In genomic region chr12:53211476-53212381, GRCh38 we compare ENCODE assay signal across 11 cellular contexts. TPM values are rescaled to one million over a fixed set of nuclear protein-coding genes. Genes with fewer than 3 reads are reported as not detected.
DNase-seq lines count a peak whose midpoint lies in the region; ATAC-seq, FAIRE-seq and TF ChIP-seq lines count a peak whose summit lies in the region.
"Had no signal": no experiment of that assay in that cellular context is flagged by ENCODE, and none has a peak within 500 bp of the region (broad histone marks: within the 10 kb centered on the region; RNA-seq: fewer than 3 reads in every experiment).

No MANE protein-coding gene starts in this region.

- ATAC-seq in DND-41 (ENCODE audit: insufficient read depth, low read depth), result peak; percentile 35; the same call in 2 of the 3 replicates
- no peak for ATAC-seq in upper lobe of left lung (ENCODE audit: low FRiP score in 2 of 2)

- DNase-seq in ACHN, result peak; percentile 32
- DNase-seq in DND-41, result peak; percentile 46
- DNase-seq in PC-9, result no peak
- no peak for DNase-seq in fibroblast of lung (ENCODE audit: low read depth in 2 of 2)
- no peak for DNase-seq in NCI-H2107 (lab: John Stamatoyannopoulos, UW)
- no peak for DNase-seq in upper lobe of left lung
- DNase-seq in HTR-8/SVneo (ENCODE audit: insufficient read length, low spot score), result no peak
- no peak for DNase-seq in CD1c-positive myeloid dendritic cell (ENCODE audit: extremely low spot score)
- DNase-seq: activated CD8-positive, alpha-beta memory T cell treated with anti-CD3 and anti-CD28 coated beads, Interleukin-2, amount 50 U/mL, for 4 hours; esophagus squamous epithelium; NCI-H187 had no signal

- CTCF ChIA-PET in PC-9 (lab: Charles Lee), result interaction anchor here (0.6 to 1.5 kb wide), 2 partner anchors 35 to 40 kb away, joined by 3 to 4 read pairs; a partner anchor contains a TSS

- peaks cover 14% of the 10 kb centered on the region for H3K4me1 ChIP-seq in DND-41 (ENCODE audit: insufficient read depth, low read length)
- H3K4me1 ChIP-seq in PC-9 (replicated peaks; ENCODE audit: insufficient read depth), result peaks cover 18% of the 10 kb centered on the region
- H3K4me1 ChIP-seq in fibroblast of lung (ENCODE audit: control insufficient read depth, extremely low read depth, insufficient read depth, low read length), result peaks cover 6% of the 10 kb centered on the region
- H3K4me1 ChIP-seq in upper lobe of left lung, result peaks cover 38 to 66% (median 49%) of the 10 kb centered on the region in 4 donors

- H3K4me3 ChIP-seq in DND-41 (ENCODE audit: low read depth in 1 of 2, low read length in 2 of 2) (no peak overlapping the region), PC-9 (no peak overlapping the region), fibroblast of lung (replicated peaks in 1 of 4; ENCODE audit: control extremely low read depth in 1 of 4, insufficient read depth in 1 of 4, low read depth in 3 of 4, low read length in 4 of 4) (no peak overlapping the region), upper lobe of left lung (no peak overlapping the region)
- H3K4me3 ChIP-seq: esophagus squamous epithelium had no signal

- H3K36me3 ChIP-seq in DND-41 (ENCODE audit: insufficient read depth, low read length), result no peaks in the 10 kb centered on the region
- peaks cover 18% of the 10 kb centered on the region for H3K36me3 ChIP-seq in PC-9 (ENCODE audit: low read depth)
- peaks cover 41% of the 10 kb centered on the region for H3K36me3 ChIP-seq in fibroblast of lung (ENCODE audit: control insufficient read depth, insufficient read depth, low read length)
- peaks cover 0 to 48% (median 45%) of the 10 kb centered on the region in 4 donors for H3K36me3 ChIP-seq in upper lobe of left lung

- H3K79me2 ChIP-seq in DND-41 (ENCODE audit: insufficient read depth, low read length) (no peaks in the 10 kb centered on the region), PC-9 (ENCODE audit: low read depth) (peaks cover 14% of the 10 kb centered on the region), fibroblast of lung (ENCODE audit: control insufficient read depth, insufficient read depth, low read length) (peaks cover 16% of the 10 kb centered on the region)

- TF ChIP-seq CTCF in DND-41 (IDR thresholded peaks at IDR 0.05; ENCODE audit: borderline replicate concordance, extremely low read depth, low read length, poor library complexity, severe bottlenecking) (peak; percentile 66), PC-9 (conservative IDR thresholded peaks at IDR 0.05) (0 out of 2 replicates have a peak, but pooled peaks have one; percentile 31), fibroblast of lung (conservative IDR thresholded peaks at IDR 0.05 in 1 of 2, IDR thresholded peaks at IDR 0.05 in 1 of 2; ENCODE audit: low read depth in 1 of 2, low read length in 2 of 2) (peak; percentile 10 to 16), upper lobe of left lung (IDR thresholded peaks at IDR 0.05) (no peak)

- no peaks in the 10 kb centered on the region for H4K20me1 ChIP-seq in DND-41 (ENCODE audit: insufficient read depth, low read length)
- 0 out of 2 replicates have a peak, but pooled peaks cover 6% of the 10 kb centered on the region for H4K20me1 ChIP-seq in PC-9 (ENCODE audit: insufficient read depth)
- H4K20me1 ChIP-seq in fibroblast of lung (ENCODE audit: control insufficient read depth, extremely low read depth, insufficient read depth, low read length), result no peaks in the 10 kb centered on the region

- H2AFZ ChIP-seq in DND-41 (ENCODE audit: low read depth, low read length) (no peak overlapping the region), PC-9 (no peak overlapping the region), fibroblast of lung (ENCODE audit: low read length) (no peak overlapping the region)

- H3F3A ChIP-seq in PC-9 (ENCODE audit: insufficient read depth, low read depth), result peaks cover 44% of the 10 kb centered on the region; the same call in 1 of the 2 replicates

- no peak for TF ChIP-seq EP300 in upper lobe of left lung (IDR thresholded peaks at IDR 0.05)

- POLR2A ChIA-PET in PC-9 (lab: Charles Lee; ENCODE audit: unreplicated experiment), result no interaction called here

- no peak overlapping the region for H3K9ac ChIP-seq in DND-41 (ENCODE audit: low read depth, low read length)
- H3K9ac ChIP-seq in fibroblast of lung (ENCODE audit: insufficient read depth, low read length), result no peak overlapping the region

- no TSS peak for BruUV-seq in PC-9 (replicated peaks; lab: Mats Ljungman, UMichigan)

- H3K4me2 ChIP-seq in DND-41 (ENCODE audit: insufficient read depth, low read length), result no peak overlapping the region
- no peak overlapping the region for H3K4me2 ChIP-seq in PC-9
- no peak overlapping the region for H3K4me2 ChIP-seq in fibroblast of lung (ENCODE audit: extremely low read depth, insufficient read depth, low read length)

- no peaks in the 10 kb centered on the region for H3K9me3 ChIP-seq in DND-41 (ENCODE audit: insufficient read depth, low read length, severe bottlenecking)
- H3K9me3 ChIP-seq in PC-9 (ENCODE audit: insufficient read depth, low read depth), result no peaks in the 10 kb centered on the region
- no peaks in the 10 kb centered on the region for H3K9me3 ChIP-seq in fibroblast of lung (ENCODE audit: control insufficient read depth, insufficient read depth, low read depth, low read length)
- no peaks in the 10 kb centered on the region for H3K9me3 ChIP-seq in upper lobe of left lung
- H3K9me3 ChIP-seq: esophagus squamous epithelium had no signal

- 93% methylated on average over 8 to 13 of the region's 13 CpGs for WGBS in upper lobe of left lung, 2 donors

- in situ Hi-C loops in ACHN (cut with HindIII; ENCODE audit: low pct_ligation_motif_present, low pct_unique_long_range_greater_than_20kb, low sequenced_read_pairs), result no loop called here

- intact Hi-C loops in PC-9 (cut with micrococcal nuclease; ENCODE audit: unreplicated experiment), result loop anchor here (2.0 kb wide), 1 partner anchor 53 kb away; no protein-coding TSS in a partner anchor

- no peaks in the 10 kb centered on the region for H3K9me2 ChIP-seq in PC-9 (ENCODE audit: insufficient read depth)

- FAIRE-seq in HTR-8/SVneo (lab: Jason Lieb, UNC), result no peak

- H3K27me3 ChIP-seq in DND-41 (ENCODE audit: insufficient read depth, low read length, poor library complexity) (peaks cover 4% of the 10 kb centered on the region), PC-9 (ENCODE audit: insufficient read depth, low read depth) (no peaks in the 10 kb centered on the region), fibroblast of lung (ENCODE audit: control insufficient read depth, insufficient read depth, low read length) (no peaks in the 10 kb centered on the region), upper lobe of left lung (no peaks in the 10 kb centered on the region)
- H3K27me3 ChIP-seq: esophagus squamous epithelium had no signal

- H3K27ac ChIP-seq in DND-41 (ENCODE audit: low read length), result no peak overlapping the region
- no peak overlapping the region for H3K27ac ChIP-seq in PC-9
- no peak overlapping the region for H3K27ac ChIP-seq in fibroblast of lung (ENCODE audit: insufficient read depth, low read length)
- no peak overlapping the region for H3K27ac ChIP-seq in upper lobe of left lung
- H3K27ac ChIP-seq: esophagus squamous epithelium had no signal

- no peak for TF ChIP-seq POLR2A in upper lobe of left lung (IDR thresholded peaks at IDR 0.05)

RNA-seq across cellular contexts. Expression of gene ITGB7, which starts 4.7 kb away (rescaled TPM):
- 2.4 and 3.3 TPM in 2 replicates for total RNA-seq in PC-9 (2021)
- 0.26 and 0.50 TPM in 2 replicates for total RNA-seq in fibroblast of lung
- polyA plus RNA-seq in fibroblast of lung, result 0.15 and 0.20 TPM in 2 replicates
- polyA plus RNA-seq in fibroblast of lung (2012), result 0.22 and 0.38 TPM in 2 replicates
- not detected in 2 replicates for polyA minus RNA-seq in fibroblast of lung (ENCODE audit: low replicate concordance)
- 10 to 100 TPM in 1 of 6 donors, 1 to 10 TPM in 5; 3.1 to 12.9 (median 4.7) TPM for total RNA-seq in upper lobe of left lung

RNA-seq across cellular contexts. Expression of gene RARG, which starts 20.3 kb away (rescaled TPM):
- total RNA-seq in PC-9 (2021) (118 and 124 TPM in 2 replicates), fibroblast of lung (26.7 and 51.4 TPM in 2 replicates), upper lobe of left lung (10 to 100 TPM; 21.2 to 43.0 (median 32.1) TPM)
- 26.9 and 30.4 TPM in 2 replicates for polyA plus RNA-seq in fibroblast of lung
- polyA plus RNA-seq in fibroblast of lung (2012), result 38.1 and 47.4 TPM in 2 replicates
- polyA minus RNA-seq in fibroblast of lung (ENCODE audit: low replicate concordance), result 83.5 and 87.1 TPM in 2 replicates

RNA-seq across cellular contexts. Expression of gene CSAD, which starts 31.0 kb away (rescaled TPM):
- total RNA-seq in PC-9 (2021) (33.1 and 49.0 TPM in 2 replicates), fibroblast of lung (6.4 and 10.1 TPM in 2 replicates), upper lobe of left lung (100 to 1,000 TPM in 1 of 6 donors, 10 to 100 TPM in 5; 19.8 to 164 (median 28.6) TPM)
- polyA plus RNA-seq in fibroblast of lung, result 6.9 and 7.8 TPM in 2 replicates
- polyA plus RNA-seq in fibroblast of lung (2012), result 5.5 and 7.9 TPM in 2 replicates
- 3.7 and 10.6 TPM in 2 replicates for polyA minus RNA-seq in fibroblast of lung (ENCODE audit: low replicate concordance)

RNA-seq across cellular contexts. Expression of gene ZNF740, which starts 31.2 kb away (rescaled TPM):
- total RNA-seq in PC-9 (2021) (48.3 and 65.8 TPM in 2 replicates), fibroblast of lung (14.6 and 16.8 TPM in 2 replicates), upper lobe of left lung (10 to 100 TPM in 5 of 6 donors, 1 to 10 TPM in 1; 9.6 to 52.4 (median 24.0) TPM)
- 7.3 and 10.6 TPM in 2 replicates for polyA plus RNA-seq in fibroblast of lung
- polyA plus RNA-seq in fibroblast of lung (2012), result 7.0 and 9.8 TPM in 2 replicates
- 6.0 and 10.6 TPM in 2 replicates for polyA minus RNA-seq in fibroblast of lung (ENCODE audit: low replicate concordance)

RNA-seq across cellular contexts. Expression of gene ESPL1, which starts 56.4 kb away (rescaled TPM):
- 37.4 and 42.0 TPM in 2 replicates for total RNA-seq in PC-9 (2021)
- 0.26 and 1.8 TPM in 2 replicates for total RNA-seq in fibroblast of lung
- polyA plus RNA-seq in fibroblast of lung, result 1.4 and 5.8 TPM in 2 replicates
- polyA plus RNA-seq in fibroblast of lung (2012), result 1.7 and 5.1 TPM in 2 replicates
- 11.3 and 27.3 TPM in 2 replicates for polyA minus RNA-seq in fibroblast of lung (ENCODE audit: low replicate concordance)
- 1 to 10 TPM; 1.5 to 5.3 (median 2.1) TPM for total RNA-seq in upper lobe of left lung

Comparison
In these comparisons a context has a peak if more than half of its experiments do, and no peak if none do; other contexts are left out.
1. DNase-seq: peak in ACHN (single experiment) and DND-41 (single experiment); none in PC-9 (0 of 2), fibroblast of lung (0 of 2), NCI-H2107 (single experiment), upper lobe of left lung (0 of 2), HTR-8/SVneo (single experiment) and CD1c-positive myeloid dendritic cell (single experiment).
2. CTCF ChIP-seq: peak in DND-41 (single experiment), PC-9 (single experiment) and fibroblast of lung (2 of 2); none in upper lobe of left lung (0 of 6).